1 cellular context compared by ENCODE assay signal in the genomic region with DNA sequence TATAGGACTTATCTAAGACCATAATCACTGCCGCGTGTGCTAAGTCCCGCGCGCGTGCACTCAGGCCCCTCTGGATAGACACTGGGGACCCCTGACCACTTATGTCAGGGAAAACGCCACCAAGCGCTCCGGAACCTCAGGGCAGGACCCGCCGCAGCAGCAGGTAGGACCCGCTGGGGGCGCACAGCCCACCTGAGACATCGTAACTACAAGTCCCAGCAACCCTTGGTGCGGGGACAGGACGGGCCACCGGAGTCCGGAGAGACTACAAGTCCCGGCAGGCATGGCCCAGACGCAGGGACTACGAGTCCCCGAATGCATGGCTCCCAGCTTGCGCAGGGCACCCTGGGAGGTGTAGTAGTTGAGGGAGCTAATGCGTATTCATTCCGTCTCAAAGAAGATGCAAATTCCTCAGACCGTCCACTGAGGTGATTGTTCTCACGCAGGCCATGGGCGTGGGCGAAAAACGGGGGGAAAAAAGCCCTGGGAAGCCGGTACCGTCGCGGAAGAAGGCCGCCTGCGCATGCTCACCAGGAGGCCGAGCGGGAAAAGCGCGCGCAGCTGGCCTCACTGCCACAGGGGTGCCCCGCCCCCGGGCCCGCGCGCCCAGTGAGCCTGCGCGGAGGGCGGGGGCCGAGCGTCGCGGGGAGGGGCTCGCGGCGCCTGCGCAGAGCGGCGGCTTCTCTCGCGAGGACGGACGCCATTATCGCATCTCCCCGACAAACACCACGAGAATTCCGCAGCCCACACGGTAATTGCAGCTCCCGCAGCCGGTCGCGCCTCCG.
TF ChIP-seq lines count a peak whose summit lies in the region.

A gene with protein sequence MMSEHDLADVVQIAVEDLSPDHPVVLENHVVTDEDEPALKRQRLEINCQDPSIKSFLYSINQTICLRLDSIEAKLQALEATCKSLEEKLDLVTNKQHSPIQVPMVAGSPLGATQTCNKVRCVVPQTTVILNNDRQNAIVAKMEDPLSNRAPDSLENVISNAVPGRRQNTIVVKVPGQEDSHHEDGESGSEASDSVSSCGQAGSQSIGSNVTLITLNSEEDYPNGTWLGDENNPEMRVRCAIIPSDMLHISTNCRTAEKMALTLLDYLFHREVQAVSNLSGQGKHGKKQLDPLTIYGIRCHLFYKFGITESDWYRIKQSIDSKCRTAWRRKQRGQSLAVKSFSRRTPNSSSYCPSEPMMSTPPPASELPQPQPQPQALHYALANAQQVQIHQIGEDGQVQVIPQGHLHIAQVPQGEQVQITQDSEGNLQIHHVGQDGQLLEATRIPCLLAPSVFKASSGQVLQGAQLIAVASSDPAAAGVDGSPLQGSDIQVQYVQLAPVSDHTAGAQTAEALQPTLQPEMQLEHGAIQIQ (plus strand): TSS at position 670 of the 785 bp plus-strand sequence. CDS start 23,682 bp downstream, outside the sequence.

TF ChIP-seq in HepG2, 621 proteins besides CTCF, POLR2A, EP300 and RAD21 (continued from another document and continues in another):
- TF ChIP-seq ZNF367 (CRISPR knock-in tag; IDR thresholded peaks at IDR 0.05; ENCODE audit: borderline replicate concordance) = 0 out of 2 replicates have a peak, but pooled peaks have one; percentile 13
- peak; percentile 100 for TF ChIP-seq CREM (IDR thresholded peaks at IDR 0.05)
- no peak; the same call in 1 of the 2 replicates for TF ChIP-seq CREM (CRISPR knock-in tag; IDR thresholded peaks at IDR 0.05)
- TF ChIP-seq, protein P1, sequence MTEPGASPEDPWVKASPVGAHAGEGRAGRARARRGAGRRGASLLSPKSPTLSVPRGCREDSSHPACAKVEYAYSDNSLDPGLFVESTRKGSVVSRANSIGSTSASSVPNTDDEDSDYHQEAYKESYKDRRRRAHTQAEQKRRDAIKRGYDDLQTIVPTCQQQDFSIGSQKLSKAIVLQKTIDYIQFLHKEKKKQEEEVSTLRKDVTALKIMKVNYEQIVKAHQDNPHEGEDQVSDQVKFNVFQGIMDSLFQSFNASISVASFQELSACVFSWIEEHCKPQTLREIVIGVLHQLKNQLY (CRISPR knock-in tag; IDR thresholded peaks at IDR 0.05) = peak; percentile 68
- TF ChIP-seq, protein P2, sequence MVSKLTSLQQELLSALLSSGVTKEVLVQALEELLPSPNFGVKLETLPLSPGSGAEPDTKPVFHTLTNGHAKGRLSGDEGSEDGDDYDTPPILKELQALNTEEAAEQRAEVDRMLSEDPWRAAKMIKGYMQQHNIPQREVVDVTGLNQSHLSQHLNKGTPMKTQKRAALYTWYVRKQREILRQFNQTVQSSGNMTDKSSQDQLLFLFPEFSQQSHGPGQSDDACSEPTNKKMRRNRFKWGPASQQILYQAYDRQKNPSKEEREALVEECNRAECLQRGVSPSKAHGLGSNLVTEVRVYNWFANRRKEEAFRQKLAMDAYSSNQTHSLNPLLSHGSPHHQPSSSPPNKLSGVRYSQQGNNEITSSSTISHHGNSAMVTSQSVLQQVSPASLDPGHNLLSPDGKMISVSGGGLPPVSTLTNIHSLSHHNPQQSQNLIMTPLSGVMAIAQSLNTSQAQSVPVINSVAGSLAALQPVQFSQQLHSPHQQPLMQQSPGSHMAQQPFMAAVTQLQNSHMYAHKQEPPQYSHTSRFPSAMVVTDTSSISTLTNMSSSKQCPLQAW (CRISPR knock-in tag; IDR thresholded peaks at IDR 0.05) = peak; percentile 87
- TF ChIP-seq RARA (CRISPR knock-in tag; IDR thresholded peaks at IDR 0.05) = 0 out of 2 replicates have a peak, but pooled peaks have one; percentile 21
- TF ChIP-seq PTBP1 (IDR thresholded peaks at IDR 0.05; ENCODE audit: low read depth, low read length, poor library complexity, severe bottlenecking) = peak; percentile 86
- TF ChIP-seq CHD2 (IDR thresholded peaks at IDR 0.05; ENCODE audit: low read depth, low read length) = peak; percentile 96
- TF ChIP-seq, protein P3, sequence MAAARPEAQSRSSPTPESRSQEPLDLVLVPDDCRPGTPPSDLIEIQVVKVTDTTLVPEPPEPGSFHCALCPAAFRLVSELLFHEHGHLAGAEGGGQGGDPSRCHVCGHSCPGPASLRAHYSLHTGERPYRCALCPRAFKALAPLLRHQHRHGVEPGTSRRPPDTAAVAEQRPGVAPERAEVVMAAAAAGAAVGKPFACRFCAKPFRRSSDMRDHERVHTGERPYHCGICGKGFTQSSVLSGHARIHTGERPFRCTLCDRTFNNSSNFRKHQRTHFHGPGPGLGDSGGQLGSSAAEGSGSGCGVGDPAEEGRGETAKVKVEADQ (CRISPR knock-in tag; IDR thresholded peaks at IDR 0.05; ENCODE audit: borderline replicate concordance) = peak; percentile 71
- TF ChIP-seq, protein P4, sequence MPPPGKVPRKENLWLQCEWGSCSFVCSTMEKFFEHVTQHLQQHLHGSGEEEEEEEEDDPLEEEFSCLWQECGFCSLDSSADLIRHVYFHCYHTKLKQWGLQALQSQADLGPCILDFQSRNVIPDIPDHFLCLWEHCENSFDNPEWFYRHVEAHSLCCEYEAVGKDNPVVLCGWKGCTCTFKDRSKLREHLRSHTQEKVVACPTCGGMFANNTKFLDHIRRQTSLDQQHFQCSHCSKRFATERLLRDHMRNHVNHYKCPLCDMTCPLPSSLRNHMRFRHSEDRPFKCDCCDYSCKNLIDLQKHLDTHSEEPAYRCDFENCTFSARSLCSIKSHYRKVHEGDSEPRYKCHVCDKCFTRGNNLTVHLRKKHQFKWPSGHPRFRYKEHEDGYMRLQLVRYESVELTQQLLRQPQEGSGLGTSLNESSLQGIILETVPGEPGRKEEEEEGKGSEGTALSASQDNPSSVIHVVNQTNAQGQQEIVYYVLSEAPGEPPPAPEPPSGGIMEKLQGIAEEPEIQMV (CRISPR knock-in tag; IDR thresholded peaks at IDR 0.05; ENCODE audit: low read depth) = peak; percentile 54
- TF ChIP-seq, protein P5, sequence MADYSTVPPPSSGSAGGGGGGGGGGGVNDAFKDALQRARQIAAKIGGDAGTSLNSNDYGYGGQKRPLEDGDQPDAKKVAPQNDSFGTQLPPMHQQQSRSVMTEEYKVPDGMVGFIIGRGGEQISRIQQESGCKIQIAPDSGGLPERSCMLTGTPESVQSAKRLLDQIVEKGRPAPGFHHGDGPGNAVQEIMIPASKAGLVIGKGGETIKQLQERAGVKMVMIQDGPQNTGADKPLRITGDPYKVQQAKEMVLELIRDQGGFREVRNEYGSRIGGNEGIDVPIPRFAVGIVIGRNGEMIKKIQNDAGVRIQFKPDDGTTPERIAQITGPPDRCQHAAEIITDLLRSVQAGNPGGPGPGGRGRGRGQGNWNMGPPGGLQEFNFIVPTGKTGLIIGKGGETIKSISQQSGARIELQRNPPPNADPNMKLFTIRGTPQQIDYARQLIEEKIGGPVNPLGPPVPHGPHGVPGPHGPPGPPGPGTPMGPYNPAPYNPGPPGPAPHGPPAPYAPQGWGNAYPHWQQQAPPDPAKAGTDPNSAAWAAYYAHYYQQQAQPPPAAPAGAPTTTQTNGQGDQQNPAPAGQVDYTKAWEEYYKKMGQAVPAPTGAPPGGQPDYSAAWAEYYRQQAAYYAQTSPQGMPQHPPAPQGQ (CRISPR knock-in tag; IDR thresholded peaks at IDR 0.05; ENCODE audit: borderline replicate concordance) = 0 out of 2 replicates have a peak, but pooled peaks have one; percentile 61
- no peak for TF ChIP-seq ZNF672 (CRISPR knock-in tag; IDR thresholded peaks at IDR 0.05)
- TF ChIP-seq, protein P6, sequence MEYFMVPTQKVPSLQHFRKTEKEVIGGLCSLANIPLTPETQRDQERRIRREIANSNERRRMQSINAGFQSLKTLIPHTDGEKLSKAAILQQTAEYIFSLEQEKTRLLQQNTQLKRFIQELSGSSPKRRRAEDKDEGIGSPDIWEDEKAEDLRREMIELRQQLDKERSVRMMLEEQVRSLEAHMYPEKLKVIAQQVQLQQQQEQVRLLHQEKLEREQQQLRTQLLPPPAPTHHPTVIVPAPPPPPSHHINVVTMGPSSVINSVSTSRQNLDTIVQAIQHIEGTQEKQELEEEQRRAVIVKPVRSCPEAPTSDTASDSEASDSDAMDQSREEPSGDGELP (IDR thresholded peaks at IDR 0.05; ENCODE audit: borderline replicate concordance, low read depth) = peak; percentile 85
- TF ChIP-seq, protein P7, sequence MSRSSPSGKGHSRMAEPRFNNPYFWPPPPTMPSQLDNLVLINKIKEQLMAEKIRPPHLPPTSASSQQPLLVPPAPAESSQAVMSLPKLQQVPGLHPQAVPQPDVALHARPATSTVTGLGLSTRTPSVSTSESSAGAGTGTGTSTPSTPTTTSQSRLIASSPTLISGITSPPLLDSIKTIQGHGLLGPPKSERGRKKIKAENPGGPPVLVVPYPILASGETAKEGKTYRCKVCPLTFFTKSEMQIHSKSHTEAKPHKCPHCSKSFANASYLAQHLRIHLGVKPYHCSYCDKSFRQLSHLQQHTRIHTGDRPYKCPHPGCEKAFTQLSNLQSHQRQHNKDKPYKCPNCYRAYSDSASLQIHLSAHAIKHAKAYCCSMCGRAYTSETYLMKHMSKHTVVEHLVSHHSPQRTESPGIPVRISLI (CRISPR knock-in tag; IDR thresholded peaks at IDR 0.05; ENCODE audit: borderline replicate concordance) = peak; percentile 41; the same call in 1 of the 2 replicates
- TF ChIP-seq ZFY (CRISPR knock-in tag; IDR thresholded peaks at IDR 0.05) = peak; percentile 90
- TF ChIP-seq ATF1 (CRISPR knock-in tag; IDR thresholded peaks at IDR 0.05) = peak; percentile 68
- TF ChIP-seq, protein P8, sequence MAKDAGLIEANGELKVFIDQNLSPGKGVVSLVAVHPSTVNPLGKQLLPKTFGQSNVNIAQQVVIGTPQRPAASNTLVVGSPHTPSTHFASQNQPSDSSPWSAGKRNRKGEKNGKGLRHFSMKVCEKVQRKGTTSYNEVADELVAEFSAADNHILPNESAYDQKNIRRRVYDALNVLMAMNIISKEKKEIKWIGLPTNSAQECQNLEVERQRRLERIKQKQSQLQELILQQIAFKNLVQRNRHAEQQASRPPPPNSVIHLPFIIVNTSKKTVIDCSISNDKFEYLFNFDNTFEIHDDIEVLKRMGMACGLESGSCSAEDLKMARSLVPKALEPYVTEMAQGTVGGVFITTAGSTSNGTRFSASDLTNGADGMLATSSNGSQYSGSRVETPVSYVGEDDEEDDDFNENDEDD (CRISPR knock-in tag; IDR thresholded peaks at IDR 0.05; ENCODE audit: borderline replicate concordance) = peak; percentile 89; the same call in 1 of the 2 replicates
- TF ChIP-seq YY1 (IDR thresholded peaks at IDR 0.05; ENCODE audit: insufficient read depth, insufficient replicate concordance, low read depth, low read length) = peak; percentile 94
- TF ChIP-seq, protein P9, sequence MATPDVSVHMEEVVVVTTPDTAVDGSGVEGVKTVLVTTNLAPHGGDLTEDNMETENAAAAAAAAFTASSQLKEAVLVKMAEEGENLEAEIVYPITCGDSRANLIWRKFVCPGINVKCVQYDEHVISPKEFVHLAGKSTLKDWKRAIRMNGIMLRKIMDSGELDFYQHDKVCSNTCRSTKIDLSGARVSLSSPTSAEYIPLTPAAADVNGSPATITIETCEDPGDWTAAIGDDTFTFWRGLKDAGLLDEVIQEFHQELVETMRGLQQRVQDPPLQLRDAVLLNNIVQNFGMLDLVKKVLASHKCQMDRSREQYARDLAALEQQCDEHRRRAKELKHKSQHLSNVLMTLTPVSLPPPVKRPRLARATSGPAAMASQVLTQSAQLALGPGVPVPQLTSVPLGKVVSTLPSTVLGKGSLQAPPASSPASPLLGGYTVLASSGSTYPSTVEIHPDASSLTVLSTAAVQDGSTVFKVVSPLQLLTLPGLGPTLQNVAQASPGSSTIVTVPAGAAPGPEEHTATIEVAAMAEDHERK (CRISPR knock-in tag; IDR thresholded peaks at IDR 0.05; ENCODE audit: low read depth) = peak; percentile 92
- peak; percentile 70; the same call in 1 of the 2 replicates for TF ChIP-seq GZF1 (CRISPR knock-in tag; IDR thresholded peaks at IDR 0.05)
- TF ChIP-seq ZNF766 (CRISPR knock-in tag; IDR thresholded peaks at IDR 0.05; ENCODE audit: borderline replicate concordance) = peak; percentile 70; the same call in 1 of the 2 replicates
- TF ChIP-seq ZNF724P (CRISPR knock-in tag; IDR thresholded peaks at IDR 0.05; ENCODE audit: borderline replicate concordance) = 0 out of 2 replicates have a peak, but pooled peaks have one; percentile 56
- TF ChIP-seq HMG20A (CRISPR knock-in tag; IDR thresholded peaks at IDR 0.05; ENCODE audit: borderline replicate concordance) = peak; percentile 24; the same call in 1 of the 2 replicates
- peak; percentile 66 for TF ChIP-seq AGO2 (optimal IDR thresholded peaks at IDR 0.05; ENCODE audit: low read depth, low read length)
- TF ChIP-seq BHLHE40 (IDR thresholded peaks at IDR 0.05; ENCODE audit: low read length) = peak; percentile 42; the same call in 1 of the 2 replicates
- peak; percentile 80 for TF ChIP-seq ZNF451 (CRISPR knock-in tag; IDR thresholded peaks at IDR 0.05)
- no peak for TF ChIP-seq ZNF496 (CRISPR knock-in tag; IDR thresholded peaks at IDR 0.05; ENCODE audit: insufficient replicate concordance)
- TF ChIP-seq, protein P10, sequence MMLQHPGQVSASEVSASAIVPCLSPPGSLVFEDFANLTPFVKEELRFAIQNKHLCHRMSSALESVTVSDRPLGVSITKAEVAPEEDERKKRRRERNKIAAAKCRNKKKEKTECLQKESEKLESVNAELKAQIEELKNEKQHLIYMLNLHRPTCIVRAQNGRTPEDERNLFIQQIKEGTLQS (CRISPR knock-in tag; IDR thresholded peaks at IDR 0.05) = peak; percentile 25
- peak; percentile 13; the same call in 1 of the 2 replicates for TF ChIP-seq ZBTB21 (CRISPR knock-in tag; IDR thresholded peaks at IDR 0.05)
- TF ChIP-seq JUND (CRISPR knock-in tag; IDR thresholded peaks at IDR 0.05) = peak; percentile 57; the same call in 1 of the 2 replicates
- TF ChIP-seq, protein P11, sequence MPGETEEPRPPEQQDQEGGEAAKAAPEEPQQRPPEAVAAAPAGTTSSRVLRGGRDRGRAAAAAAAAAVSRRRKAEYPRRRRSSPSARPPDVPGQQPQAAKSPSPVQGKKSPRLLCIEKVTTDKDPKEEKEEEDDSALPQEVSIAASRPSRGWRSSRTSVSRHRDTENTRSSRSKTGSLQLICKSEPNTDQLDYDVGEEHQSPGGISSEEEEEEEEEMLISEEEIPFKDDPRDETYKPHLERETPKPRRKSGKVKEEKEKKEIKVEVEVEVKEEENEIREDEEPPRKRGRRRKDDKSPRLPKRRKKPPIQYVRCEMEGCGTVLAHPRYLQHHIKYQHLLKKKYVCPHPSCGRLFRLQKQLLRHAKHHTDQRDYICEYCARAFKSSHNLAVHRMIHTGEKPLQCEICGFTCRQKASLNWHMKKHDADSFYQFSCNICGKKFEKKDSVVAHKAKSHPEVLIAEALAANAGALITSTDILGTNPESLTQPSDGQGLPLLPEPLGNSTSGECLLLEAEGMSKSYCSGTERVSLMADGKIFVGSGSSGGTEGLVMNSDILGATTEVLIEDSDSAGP (CRISPR knock-in tag; IDR thresholded peaks at IDR 0.05; ENCODE audit: borderline replicate concordance) = peak; percentile 93
- TF ChIP-seq SIN3B (IDR thresholded peaks at IDR 0.05; ENCODE audit: low read length) = peak; percentile 71; the same call in 1 of the 2 replicates
- TF ChIP-seq, protein P12, sequence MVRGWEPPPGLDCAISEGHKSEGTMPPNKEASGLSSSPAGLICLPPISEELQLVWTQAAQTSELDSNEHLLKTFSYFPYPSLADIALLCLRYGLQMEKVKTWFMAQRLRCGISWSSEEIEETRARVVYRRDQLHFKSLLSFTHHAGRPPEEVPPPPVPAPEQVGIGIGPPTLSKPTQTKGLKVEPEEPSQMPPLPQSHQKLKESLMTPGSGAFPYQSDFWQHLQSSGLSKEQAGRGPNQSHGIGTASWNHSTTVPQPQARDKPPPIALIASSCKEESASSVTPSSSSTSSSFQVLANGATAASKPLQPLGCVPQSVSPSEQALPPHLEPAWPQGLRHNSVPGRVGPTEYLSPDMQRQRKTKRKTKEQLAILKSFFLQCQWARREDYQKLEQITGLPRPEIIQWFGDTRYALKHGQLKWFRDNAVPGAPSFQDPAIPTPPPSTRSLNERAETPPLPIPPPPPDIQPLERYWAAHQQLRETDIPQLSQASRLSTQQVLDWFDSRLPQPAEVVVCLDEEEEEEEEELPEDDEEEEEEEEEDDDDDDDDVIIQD (CRISPR knock-in tag; IDR thresholded peaks at IDR 0.05; ENCODE audit: low read depth) = peak; percentile 63
- 0 out of 2 replicates have a peak, but pooled peaks have one; percentile 59 for TF ChIP-seq FOXO1 (CRISPR knock-in tag; IDR thresholded peaks at IDR 0.05)
- peak; percentile 76; the same call in 1 of the 2 replicates for TF ChIP-seq ZNF678 (CRISPR knock-in tag; IDR thresholded peaks at IDR 0.05)
- TF ChIP-seq PAF1 (CRISPR knock-in tag; IDR thresholded peaks at IDR 0.05) = no peak
